In genomic region chr9:96140401-96141180, GRCh38 we compare ENCODE assay signal across 11 cellular contexts.
DNase-seq lines count a peak whose midpoint lies in the region; TF ChIP-seq lines count a peak whose summit lies in the region.
"Had no signal": no experiment of that assay in that cellular context is flagged by ENCODE, and none has a peak within 500 bp of the region (broad histone marks: within the 10 kb centered on the region; RNA-seq: fewer than 3 reads in every experiment).

No MANE protein-coding gene starts in this region.

- DNase-seq in AG04450 (ENCODE audit: low read depth, low spot score) = no peak
- DNase-seq in NCI-H446 treated with DMSO at 0.1 percent for 48 hours (lab: John Stamatoyannopoulos, UW) = peak; percentile 6
- no peak for DNase-seq in esophagus muscularis mucosa (ENCODE audit: extremely low spot score)
- DNase-seq in osteoblast (ENCODE audit: insufficient read length, low spot score, missing footprints) = peak; percentile 17
- no peak for DNase-seq in activated T-helper 2 cell treated with anti-CD3 and anti-CD28 coated beads, Interferon-gamma antibody, Interleukin-2, Interleukin-4, amounts not matched to agents 10 μg/mL and 5 μg/mL and 100 μg/mL, durations not matched to agents 14 hours and 24 hours and 36 hours (ENCODE audit: low spot score)
- DNase-seq in activated naive CD4-positive, alpha-beta T cell treated with anti-CD3 and anti-CD28 coated beads, Interleukin-2, amount 50 U/mL, for 16 hours = no peak
- no peak for DNase-seq in ureter (ENCODE audit: low spot score)
- no peak for DNase-seq in pons (ENCODE audit: low spot score)
- DNase-seq: naive thymus-derived CD8-positive, alpha-beta T cell; NCI-H1417 treated with DMSO at 0.1 percent for 48 hours; stimulated activated CD4-positive, alpha-beta T cell treated with anti-CD3 and anti-CD28 coated beads, Interleukin-15, amount 100 ng/mL, for 24 hours had no signal

- H3K79me2 ChIP-seq in osteoblast (ENCODE audit: insufficient read depth, low read length) = no peaks in the 10 kb centered on the region

- H3K27ac ChIP-seq in AG04450 (ENCODE audit: low read depth, low read length) (peak overlapping the region; percentile 65), esophagus muscularis mucosa (replicated peaks in 1 of 4) (peak overlapping the region; percentile 79 to 86 (median 82)), osteoblast (ENCODE audit: low read depth, low read length) (no peak overlapping the region)

- H3K4me3 Mint-ChIP-seq in activated T-helper 2 cell treated with anti-CD3 and anti-CD28 coated beads, Interferon-gamma antibody, Interleukin-2, Interleukin-4, amounts not matched to agents 10 μg/mL and 5 μg/mL and 100 μg/mL, durations not matched to agents 14 hours and 24 hours and 36 hours (ENCODE audit: low read depth) = no peak overlapping the region
- H3K4me3 Mint-ChIP-seq: naive thymus-derived CD8-positive, alpha-beta T cell had no signal

- no peaks in the 10 kb centered on the region for H3K36me3 ChIP-seq in esophagus muscularis mucosa
- no peaks in the 10 kb centered on the region for H3K36me3 ChIP-seq in osteoblast (ENCODE audit: insufficient read depth, low read length)

- POLR2A ChIA-PET in AG04450 (lab: Yijun Ruan, JAX) = interaction anchor here (0.6 kb wide), 1 partner anchor 60 kb away, joined by 5 read pairs; no protein-coding TSS in a partner anchor

- TF ChIP-seq POLR2A in esophagus muscularis mucosa (IDR thresholded peaks at IDR 0.05; ENCODE audit: low read depth) = no peak

- H3K4me2 ChIP-seq in osteoblast (ENCODE audit: insufficient read depth, low read length) = no peak overlapping the region

- 57% methylated on average over 20 of the region's 30 CpGs for WGBS in esophagus muscularis mucosa

- H3K4me1 ChIP-seq in esophagus muscularis mucosa = peaks cover 11 to 70% (median 67%) of the 10 kb centered on the region in 4 donors
- peaks cover 32% of the 10 kb centered on the region for H3K4me1 ChIP-seq in osteoblast (ENCODE audit: insufficient read depth, low read length)

- no peaks in the 10 kb centered on the region for H3K9me3 Mint-ChIP-seq in activated T-helper 2 cell treated with anti-CD3 and anti-CD28 coated beads, Interferon-gamma antibody, Interleukin-2, Interleukin-4, amounts not matched to agents 10 μg/mL and 5 μg/mL and 100 μg/mL, durations not matched to agents 14 hours and 24 hours and 36 hours

- intact Hi-C loops in esophagus muscularis mucosa (cut with DNase I) = no loop called here
- intact Hi-C loops in activated T-helper 2 cell treated with anti-CD3 and anti-CD28 coated beads, Interferon-gamma antibody, Interleukin-2, Interleukin-4, amounts not matched to agents 10 μg/mL and 5 μg/mL and 100 μg/mL, durations not matched to agents 14 hours and 24 hours and 36 hours (cut with micrococcal nuclease) = no loop called here

- H3K27me3 Mint-ChIP-seq in activated T-helper 2 cell treated with anti-CD3 and anti-CD28 coated beads, Interferon-gamma antibody, Interleukin-2, Interleukin-4, amounts not matched to agents 10 μg/mL and 5 μg/mL and 100 μg/mL, durations not matched to agents 14 hours and 24 hours and 36 hours (ENCODE audit: low read depth) = peaks cover 16% of the 10 kb centered on the region

- TF ChIP-seq CTCF in AG04450 (IDR thresholded peaks at IDR 0.05; ENCODE audit: low read depth, low read length) (no peak), esophagus muscularis mucosa (IDR thresholded peaks at IDR 0.05) (no peak), osteoblast (IDR thresholded peaks at IDR 0.05; ENCODE audit: extremely low read depth, low read depth, low read length) (no peak)

- CTCF ChIA-PET in AG04450 (lab: Charles Lee) = no interaction called here

- no peak for TF ChIP-seq EP300 in esophagus muscularis mucosa (IDR thresholded peaks at IDR 0.05)

- H3K4me3 ChIP-seq in AG04450 (ENCODE audit: low read depth, low read length) (no peak overlapping the region), esophagus muscularis mucosa (no peak overlapping the region), osteoblast (ENCODE audit: insufficient read depth, low read length) (no peak overlapping the region)

- H3K36me3 Mint-ChIP-seq in activated T-helper 2 cell treated with anti-CD3 and anti-CD28 coated beads, Interferon-gamma antibody, Interleukin-2, Interleukin-4, amounts not matched to agents 10 μg/mL and 5 μg/mL and 100 μg/mL, durations not matched to agents 14 hours and 24 hours and 36 hours (ENCODE audit: low read depth) = no peaks in the 10 kb centered on the region

- no peak overlapping the region for H2AFZ ChIP-seq in osteoblast (ENCODE audit: low read length)

- H3K27ac Mint-ChIP-seq in activated T-helper 2 cell treated with anti-CD3 and anti-CD28 coated beads, Interferon-gamma antibody, Interleukin-2, Interleukin-4, amounts not matched to agents 10 μg/mL and 5 μg/mL and 100 μg/mL, durations not matched to agents 14 hours and 24 hours and 36 hours = no peak overlapping the region
- H3K27ac Mint-ChIP-seq: naive thymus-derived CD8-positive, alpha-beta T cell had no signal

- H3K27me3 ChIP-seq in AG04450 (ENCODE audit: control insufficient read depth, insufficient read depth, low read length) (peaks cover 16% of the 10 kb centered on the region), esophagus muscularis mucosa (no peaks in the 10 kb centered on the region), osteoblast (ENCODE audit: insufficient read depth, low read length) (no peaks in the 10 kb centered on the region)

- H3K9me3 ChIP-seq in AG04450 (ENCODE audit: control insufficient read depth, insufficient read depth, low read length) = no peaks in the 10 kb centered on the region
- no peaks in the 10 kb centered on the region for H3K9me3 ChIP-seq in esophagus muscularis mucosa
- no peaks in the 10 kb centered on the region for H3K9me3 ChIP-seq in osteoblast (ENCODE audit: low read depth, low read length)

- H3K4me1 Mint-ChIP-seq in activated T-helper 2 cell treated with anti-CD3 and anti-CD28 coated beads, Interferon-gamma antibody, Interleukin-2, Interleukin-4, amounts not matched to agents 10 μg/mL and 5 μg/mL and 100 μg/mL, durations not matched to agents 14 hours and 24 hours and 36 hours (ENCODE audit: low read depth) = peaks cover 14% of the 10 kb centered on the region

- H4K20me1 ChIP-seq in osteoblast (ENCODE audit: insufficient read depth, low read length) = no peaks in the 10 kb centered on the region

Comparison
In these comparisons a context has a peak if more than half of its experiments do, and no peak if none do; other contexts are left out.
1. DNase-seq: peak in NCI-H446 treated with DMSO at 0.1 percent for 48 hours (single experiment) and osteoblast (single experiment); none in AG04450 (single experiment), esophagus muscularis mucosa (single experiment), activated T-helper 2 cell treated with anti-CD3 and anti-CD28 coated beads, Interferon-gamma antibody, Interleukin-2, Interleukin-4, amounts not matched to agents 10 μg/mL and 5 μg/mL and 100 μg/mL, durations not matched to agents 14 hours and 24 hours and 36 hours (single experiment), activated naive CD4-positive, alpha-beta T cell treated with anti-CD3 and anti-CD28 coated beads, Interleukin-2, amount 50 U/mL, for 16 hours (single experiment), ureter (single experiment) and pons (single experiment).